ENCODE assay signal across 15 cellular contexts in the genomic region with DNA sequence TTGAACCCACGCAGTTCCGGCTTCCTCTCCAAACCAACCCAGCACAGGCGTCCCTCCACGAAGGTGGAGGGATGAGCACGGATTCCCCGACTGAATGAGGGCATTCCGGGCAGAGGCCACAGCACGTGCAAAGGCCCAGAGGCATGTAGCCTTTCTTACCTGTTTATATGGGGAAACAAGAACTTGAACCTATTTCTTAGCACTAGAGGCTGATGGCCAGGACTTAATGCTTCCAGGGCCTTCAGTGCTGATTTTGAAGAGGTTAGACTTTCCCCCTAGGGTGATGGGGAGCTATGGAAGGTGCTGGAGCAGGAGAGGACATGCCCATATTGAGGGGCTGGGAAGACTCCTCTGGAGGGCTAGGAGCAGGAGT. TPM values are rescaled to one million over a fixed set of nuclear protein-coding genes. Genes with fewer than 3 reads are reported as not detected.
DNase-seq lines count a peak whose midpoint lies in the region; ATAC-seq, FAIRE-seq and TF ChIP-seq lines count a peak whose summit lies in the region.
"Had no signal": no experiment of that assay in that cellular context is flagged by ENCODE, and none has a peak within 500 bp of the region (broad histone marks: within the 10 kb centered on the region; RNA-seq: fewer than 3 reads in every experiment).

No MANE protein-coding gene starts in this region.

- H3K4me2 ChIP-seq in A549 (no peak overlapping the region), H1 (ENCODE audit: insufficient read depth in 1 of 2, low read depth in 2 of 2, low read length in 2 of 2) (no peak overlapping the region; a peak in 1 of 4 replicates)

- no peak overlapping the region for H2BK12ac ChIP-seq in H1 (ENCODE audit: low read depth, low read length)

- H3K14ac ChIP-seq in H1 (ENCODE audit: insufficient read length) = no peak overlapping the region

- peaks cover 9% of the 10 kb centered on the region; the same call in 1 of the 2 replicates for H3K23me2 ChIP-seq in H1 (ENCODE audit: low read depth, low read length)

- peak overlapping the region; percentile 93 for H3K4me3 Mint-ChIP-seq in T-helper 17 cell

- H4K8ac ChIP-seq in H1 (ENCODE audit: extremely low read depth, insufficient read depth, low read length) = no peak overlapping the region

- no peaks in the 10 kb centered on the region for H3K36me3 Mint-ChIP-seq in T-helper 17 cell (ENCODE audit: low read depth)
- H3K36me3 Mint-ChIP-seq: mesothelial cell of epicardium had no signal

- FAIRE-seq in A549 (lab: Jason Lieb, UNC) = no peak
- FAIRE-seq in H1 (lab: Jason Lieb, UNC) = no peak
- FAIRE-seq: TTC549 had no signal

- H3K56ac ChIP-seq in H1 (replicated peaks; ENCODE audit: insufficient read length, low read depth, low read length) = no peak overlapping the region

- TF ChIP-seq CTCF in A549 (IDR thresholded peaks at IDR 0.05) (no peak), H1 (IDR thresholded peaks at IDR 0.05; ENCODE audit: control extremely low read depth in 1 of 3, insufficient read depth in 1 of 3, low read depth in 1 of 3, low read length in 3 of 3) (no peak)

- H3K4me1 ChIP-seq in A549 (peaks cover 12% of the 10 kb centered on the region), H1 (replicated peaks in 1 of 4; ENCODE audit: control insufficient read depth in 3 of 4, insufficient read depth in 4 of 4, low read length in 3 of 4) (peaks cover 3 to 16% (median 10%) of the 10 kb centered on the region in 4 experiments; a peak in 6 of 7 replicates)
- H3K4me1 ChIP-seq: foreskin keratinocyte had no signal

- peaks cover 0 to 8% (median 5%) of the 10 kb centered on the region in 4 experiments; a peak in 4 of 7 replicates for H3K27me3 ChIP-seq in H1 (replicated peaks in 1 of 4; ENCODE audit: control insufficient read depth in 3 of 4, extremely low read depth in 1 of 4, insufficient read depth in 3 of 4, low read length in 3 of 4)
- H3K27me3 ChIP-seq: vagina had no signal

- no peak overlapping the region for H4K5ac ChIP-seq in H1 (ENCODE audit: insufficient read length, low read depth, low read length)

- no peaks in the 10 kb centered on the region for H3K9me3 ChIP-seq in A549
- no peaks in the 10 kb centered on the region for H3K9me3 ChIP-seq in T-helper 17 cell (ENCODE audit: control insufficient read depth, low read length, poor library complexity, severe bottlenecking)
- no peaks in the 10 kb centered on the region for H3K9me3 ChIP-seq in H1 (ENCODE audit: insufficient read depth in 2 of 2, low read depth in 1 of 2, low read length in 1 of 2)
- H3K9me3 ChIP-seq: vagina had no signal

- TF ChIP-seq EP300 in A549 (IDR thresholded peaks at IDR 0.05) (no peak), H1 (IDR thresholded peaks at IDR 0.05; ENCODE audit: borderline replicate concordance in 1 of 2, low read depth in 2 of 2, low read length in 2 of 2) (no peak)

- no peaks in the 10 kb centered on the region for H3K79me2 ChIP-seq in H1 (ENCODE audit: control insufficient read depth in 1 of 2, insufficient read depth in 2 of 2, low read length in 2 of 2)

- no peak overlapping the region for H3K9ac ChIP-seq in H1 (replicated peaks in 1 of 4; ENCODE audit: extremely low read depth in 1 of 4, low read depth in 3 of 4, low read length in 3 of 4)
- H3K9ac ChIP-seq: GM23248 had no signal

- no peak for TF ChIP-seq POLR2A in A549 (IDR thresholded peaks at IDR 0.05; ENCODE audit: low read length)
- no peak for TF ChIP-seq POLR2A in H1 (IDR thresholded peaks at IDR 0.05; ENCODE audit: control extremely low read depth in 1 of 2, low read depth in 2 of 2, low read length in 2 of 2)

- H3K4ac ChIP-seq in H1 (replicated peaks; ENCODE audit: insufficient read length, low read depth, low read length) = no peak overlapping the region

- no peak overlapping the region for H2BK20ac ChIP-seq in H1 (ENCODE audit: low read length)

- H3K27ac ChIP-seq in A549 (no peak overlapping the region), H1 (ENCODE audit: low read depth, low read length) (no peak overlapping the region)
- H3K27ac ChIP-seq: foreskin keratinocyte, GM23248, vagina had no signal

- DNase-seq in A549 (ENCODE audit: low read depth in 1 of 2, low spot score in 1 of 2) = no peak
- no peak for DNase-seq in T-helper 17 cell
- DNase-seq in H1 (ENCODE audit: low read depth in 1 of 2, low spot score in 2 of 2) = no peak
- no peak for DNase-seq in NCI-H187 (lab: John Stamatoyannopoulos, UW)
- DNase-seq: foreskin keratinocyte, NCI-H2081 treated with DMSO at 0.1 percent for 48 hours, NCI-H774 had no signal

- peak overlapping the region; percentile 89 for H3K27ac Mint-ChIP-seq in T-helper 17 cell
- H3K27ac Mint-ChIP-seq: mesothelial cell of epicardium had no signal

- H3K23ac ChIP-seq in H1 (ENCODE audit: insufficient read length) = no peak overlapping the region

- no peak overlapping the region for H3K18ac ChIP-seq in H1 (ENCODE audit: extremely low read depth, low read length)

- H3K4me3 ChIP-seq in A549 (no peak overlapping the region), GM08714 (ENCODE audit: low read length) (peak overlapping the region; percentile 98; the same call in 1 of the 2 replicates), H1 (ENCODE audit: extremely low read depth in 1 of 4, insufficient read depth in 2 of 4, low read depth in 3 of 4, low read length in 4 of 4) (peak overlapping the region in 1 of 4 experiments; percentile 67; a peak in 1 of 8 replicates)
- H3K4me3 ChIP-seq: GM23248 had no signal

- no peak overlapping the region for H2AFZ ChIP-seq in H1 (ENCODE audit: low read length)
- H2AFZ ChIP-seq: GM23248 had no signal

- ATAC-seq in A549 (no peak), T-helper 17 cell (no peak), HG03521 (IDR thresholded peaks at IDR 0.05; ENCODE audit: unreplicated experiment) (no peak), HG03460 (IDR thresholded peaks at IDR 0.05; ENCODE audit: unreplicated experiment) (no peak), HG02678 (IDR thresholded peaks at IDR 0.05; ENCODE audit: unreplicated experiment) (no peak)
- ATAC-seq: foreskin keratinocyte had no signal

- H2BK120ac ChIP-seq in H1 (replicated peaks; ENCODE audit: low read depth, low read length) = no peak overlapping the region

- CTCF ChIA-PET in A549 (lab: Yijun Ruan, JAX) = interaction anchor here (0.6 to 1.1 kb wide), 2 partner anchors 13 to 1889 kb away, joined by 3 to 4 read pairs; no protein-coding TSS in a partner anchor
- CTCF ChIA-PET in H1 (lab: Charles Lee; ENCODE audit: partially characterized antibody) = interaction anchor here (1.0 kb wide), 1 partner anchor 102 kb away, joined by 3 read pairs; no protein-coding TSS in a partner anchor

- H2BK15ac ChIP-seq in H1 (ENCODE audit: low read length) = no peak overlapping the region

- no peak overlapping the region for H2BK5ac ChIP-seq in H1 (ENCODE audit: low read depth, low read length)

- no peaks in the 10 kb centered on the region for H4K20me1 ChIP-seq in H1 (replicated peaks in 1 of 2; ENCODE audit: control insufficient read depth in 1 of 2, insufficient read depth in 2 of 2, low read length in 2 of 2)

- TF ChIP-seq RAD21 in A549 (conservative IDR thresholded peaks at IDR 0.05 in 1 of 2, IDR thresholded peaks at IDR 0.05 in 1 of 2) (no peak), H1 (IDR thresholded peaks at IDR 0.05 in 1 of 2, conservative IDR thresholded peaks at IDR 0.05 in 1 of 2; ENCODE audit: low read depth in 2 of 2, low read length in 2 of 2) (no peak)

- H3K79me1 ChIP-seq in H1 (ENCODE audit: low read depth, low read length) = no peaks in the 10 kb centered on the region

- 91% methylated on average over 8 of the region's 8 CpGs for WGBS in A549 (ENCODE audit: missing lambda C conversion rate)
- WGBS in H1 (ENCODE audit: extremely low coverage in 1 of 2, insufficient coverage in 1 of 2, insufficient read length in 1 of 2, insufficient replicate concordance in 2 of 2, low coverage in 1 of 2, low lambda C conversion rate in 2 of 2, missing lambda C conversion rate in 1 of 2), 2 experiments = 86% methylated on average over 8 of the region's 8 CpGs; no CpG with 5 or more reads in 1 of the 2 experiments

- POLR2A ChIA-PET in A549 (lab: Yijun Ruan, JAX) = no interaction called here
- POLR2A ChIA-PET in H1 (lab: Charles Lee; ENCODE audit: partially characterized antibody) = interaction anchor here (3.2 kb wide), 1 partner anchor 9 kb away, joined by 15 read pairs; no protein-coding TSS in a partner anchor

- H2AK5ac ChIP-seq in H1 (ENCODE audit: low read depth, low read length) = no peak overlapping the region

- H3K27me3 Mint-ChIP-seq in T-helper 17 cell = no peaks in the 10 kb centered on the region

- peaks cover 33% of the 10 kb centered on the region for H3K4me1 Mint-ChIP-seq in T-helper 17 cell

- H3K36me3 ChIP-seq in H1 (ENCODE audit: control insufficient read depth in 2 of 4, insufficient read depth in 4 of 4, low read length in 3 of 4) = no peaks in the 10 kb centered on the region
- H3K36me3 ChIP-seq: vagina had no signal

- no peak overlapping the region for H4K91ac ChIP-seq in H1 (replicated peaks; ENCODE audit: insufficient read length, low read length)

RNA-seq across cellular contexts. Expression of gene MAST3, which starts 2.0 kb away (rescaled TPM):
- polyA plus RNA-seq in A549 (2011; rRNA removed) (1.3 and 1.9 TPM in 2 replicates), A549 (2017; fragmentation: RNase III; extraction: RNeasy Plus Mini Kit Qiagen cat#74134 plus additional on column Dnase treatment) (2.0 to 2.5 TPM (median 2.0 TPM) in 3 replicates), H1 (2011; rRNA removed) (3.4 and 5.5 TPM in 2 replicates)
- polyA plus RNA-seq in A549 (2012; cell fraction: cytosol; rRNA removed) = 1.7 and 2.2 TPM in 2 replicates
- polyA plus RNA-seq in A549 (2012; cell fraction: nucleus; rRNA removed) = 6.2 TPM in 2 replicates
- 3.4 and 3.5 TPM in 2 replicates for polyA minus RNA-seq in A549 (2011; rRNA and poly(A)+ RNA removed)
- 10 to 100 TPM; 38.2 to 50.8 TPM for total RNA-seq in T-helper 17 cell
- 9.0 TPM in 2 replicates for total RNA-seq in H1 (2021; fragmentation: NEBNext Ultra II Directional; extraction: Animal tissue kit (Norgen Biotek cat#: 25700))
- polyA plus RNA-seq in H1 (2011; cell fraction: cytosol; rRNA removed) = 1.5 TPM
- polyA plus RNA-seq in H1 (2011; cell fraction: nucleus; rRNA removed) = 7.7 TPM
- 3.2 to 5.5 TPM (median 4.8 TPM) in 4 replicates for polyA plus RNA-seq in H1 (2012, experiment 1 of 2)
- 3.0 TPM for polyA plus RNA-seq in H1 (2012, experiment 2 of 2)
- 3.4 TPM for polyA plus RNA-seq in H1 (2013, experiment 1 of 2)
- polyA plus RNA-seq in H1 (2013, experiment 2 of 2) = 3.1 TPM
- polyA minus RNA-seq in H1 (2011; rRNA and poly(A)+ RNA removed) = 4.8 and 5.0 TPM in 2 replicates
- polyA minus RNA-seq in H1 (2011; cell fraction: cytosol; rRNA and poly(A)+ RNA removed) = 6.1 TPM
- polyA minus RNA-seq in H1 (2011; cell fraction: nucleus; rRNA and poly(A)+ RNA removed) = 7.4 TPM

RNA-seq across cellular contexts. Expression of gene IL12RB1, which starts 12.9 kb away (rescaled TPM):
- polyA plus RNA-seq in A549 (2011; rRNA removed) (not detected in 2 replicates), A549 (2017; fragmentation: RNase III; extraction: RNeasy Plus Mini Kit Qiagen cat#74134 plus additional on column Dnase treatment) (not detected in 3 replicates), H1 (2011; rRNA removed) (0.03 and 0.06 TPM in 2 replicates)
- not detected in 2 replicates for polyA plus RNA-seq in A549 (2012; cell fraction: cytosol; rRNA removed)
- polyA plus RNA-seq in A549 (2012; cell fraction: nucleus; rRNA removed) = not detected in 2 replicates
- polyA minus RNA-seq in A549 (2011; rRNA and poly(A)+ RNA removed) = not detected in 2 replicates
- 10 to 100 TPM; 56.7 to 71.1 TPM for total RNA-seq in T-helper 17 cell
- total RNA-seq in H1 (2021; fragmentation: NEBNext Ultra II Directional; extraction: Animal tissue kit (Norgen Biotek cat#: 25700)) = not detected in 2 replicates
- polyA plus RNA-seq in H1 (2011; cell fraction: cytosol; rRNA removed) = not detected
- polyA plus RNA-seq in H1 (2011; cell fraction: nucleus; rRNA removed) = not detected
- not detected in 4 replicates for polyA plus RNA-seq in H1 (2012, experiment 1 of 2)
- not detected for polyA plus RNA-seq in H1 (2012, experiment 2 of 2)
- polyA plus RNA-seq in H1 (2013, experiment 1 of 2) = not detected
- not detected for polyA plus RNA-seq in H1 (2013, experiment 2 of 2)
- not detected in 2 replicates for polyA minus RNA-seq in H1 (2011; rRNA and poly(A)+ RNA removed)
- not detected for polyA minus RNA-seq in H1 (2011; cell fraction: cytosol; rRNA and poly(A)+ RNA removed)
- not detected for polyA minus RNA-seq in H1 (2011; cell fraction: nucleus; rRNA and poly(A)+ RNA removed)
- total RNA-seq: GM23248, mesothelial cell of epicardium, vagina had no signal
- polyA plus RNA-seq: GM23248 had no signal

RNA-seq across cellular contexts. Expression of gene PIK3R2, which starts 53.4 kb away (rescaled TPM):
- polyA plus RNA-seq in A549 (2011; rRNA removed) (5.3 and 6.7 TPM in 2 replicates), A549 (2017; fragmentation: RNase III; extraction: RNeasy Plus Mini Kit Qiagen cat#74134 plus additional on column Dnase treatment) (8.3 to 12.4 TPM (median 9.3 TPM) in 3 replicates), H1 (2011; rRNA removed) (21.7 and 31.4 TPM in 2 replicates)
- polyA plus RNA-seq in A549 (2012; cell fraction: cytosol; rRNA removed) = 8.3 and 12.6 TPM in 2 replicates
- 13.9 and 20.4 TPM in 2 replicates for polyA plus RNA-seq in A549 (2012; cell fraction: nucleus; rRNA removed)
- polyA minus RNA-seq in A549 (2011; rRNA and poly(A)+ RNA removed) = 4.8 and 7.7 TPM in 2 replicates
- 1 to 10 TPM; 8.6 to 9.1 TPM for total RNA-seq in T-helper 17 cell
- 53.8 and 57.1 TPM in 2 replicates for total RNA-seq in H1 (2021; fragmentation: NEBNext Ultra II Directional; extraction: Animal tissue kit (Norgen Biotek cat#: 25700))
- polyA plus RNA-seq in H1 (2011; cell fraction: cytosol; rRNA removed) = 20.2 TPM
- 29.8 TPM for polyA plus RNA-seq in H1 (2011; cell fraction: nucleus; rRNA removed)
- polyA plus RNA-seq in H1 (2012, experiment 1 of 2) = 24.6 to 46.9 TPM (median 34.0 TPM) in 4 replicates
- 33.2 TPM for polyA plus RNA-seq in H1 (2012, experiment 2 of 2)
- polyA plus RNA-seq in H1 (2013, experiment 1 of 2) = 45.8 TPM
- 45.9 TPM for polyA plus RNA-seq in H1 (2013, experiment 2 of 2)
- polyA minus RNA-seq in H1 (2011; rRNA and poly(A)+ RNA removed) = 15.2 and 18.5 TPM in 2 replicates
- polyA minus RNA-seq in H1 (2011; cell fraction: cytosol; rRNA and poly(A)+ RNA removed) = 37.8 TPM
- 21.7 TPM for polyA minus RNA-seq in H1 (2011; cell fraction: nucleus; rRNA and poly(A)+ RNA removed)

Comparison
In these comparisons a context has a peak if more than half of its experiments do, and no peak if none do; other contexts are left out.
1. RNA of gene IL12RB1, which starts 12.9 kb away (total RNA-seq): 56.7 to 71.1 TPM in T-helper 17 cell; not detected in H1; every median in the first group is over 10 times any median in the second.
2. Of the 18 proteins assayed by ChIP-seq in both H1 and A549: peak only in H1: none; only in A549: none; in both: KDM1A; in neither: 16; mixed calls (peak in some experiments, not most) for 1.